8 cellular contexts compared by ENCODE assay signal in genomic region chr3:160398820-160399346, GRCh38.
DNase-seq lines count a peak whose midpoint lies in the region; ATAC-seq and FAIRE-seq lines count a peak whose summit lies in the region.

Gene IFT80, minus strand, starts transcription at chr3:160399225. Its CDS starts 14,625 bp downstream, at chr3:160384600.

- FAIRE-seq in colon (lab: Jason Lieb, UNC): peak; percentile 36

- DNase-seq in AML-193 (lab: John Stamatoyannopoulos, UW): peak; percentile 69 to 71
- peak; percentile 94 to 97 for DNase-seq in NCI-H526 (lab: John Stamatoyannopoulos, UW)
- DNase-seq in activated CD4-positive, alpha-beta T cell treated with anti-CD3 and anti-CD28 coated beads for 48 hours: peak; percentile 96
- peak; percentile 98 for DNase-seq in kidney tubule cell (ENCODE audit: low spot score)
- DNase-seq in stimulated activated CD4-positive, alpha-beta T cell treated with anti-CD3 and anti-CD28 coated beads, Interleukin-1b, Interleukin-23, amount 100 ng/mL, for 24 hours (ENCODE audit: low read depth in 4 of 4, low spot score in 1 of 4): peak; percentile 88 to 92 (median 90)

- ATAC-seq in GM19324 (IDR thresholded peaks at IDR 0.05; ENCODE audit: low FRiP score, unreplicated experiment) (peak; percentile 98), HG03460 (IDR thresholded peaks at IDR 0.05; ENCODE audit: unreplicated experiment) (peak; percentile 94)

Comparison
In these comparisons a context has a peak if more than half of its experiments do, and no peak if none do; other contexts are left out.
1. Peak in every context shown above with its lines: DNase-seq and ATAC-seq.